15 cellular contexts compared by ENCODE assay signal in genomic region chr2:8177550-8177949, GRCh38.
"Had no signal": no experiment of that assay in that cellular context is flagged by ENCODE, and none has a peak within 500 bp of the region (broad histone marks: within the 10 kb centered on the region; RNA-seq: fewer than 3 reads in every experiment).

No MANE protein-coding gene starts in this region.

- DNase-seq: effector memory CD8-positive, alpha-beta T cell; gastrocnemius medialis; heart right ventricle; hypothalamus; kidney glomerular epithelial cell; mammary epithelial cell; naive thymus-derived CD4-positive, alpha-beta T cell; nephron progenitor cell; posterior cingulate gyrus; stimulated activated CD4-positive, alpha-beta T cell treated with anti-CD3 and anti-CD28 coated beads, Interleukin-12 subunit alpha, Interleukin-12 subunit beta, amount 100 ng/mL, for 4 hours; stimulated activated naive CD4-positive, alpha-beta T cell treated with Interleukin-2 at 50 U/mL for 16 hours had no signal

- H3K4me1 Mint-ChIP-seq: naive thymus-derived CD4-positive, alpha-beta T cell had no signal

- H3K4me3 Mint-ChIP-seq: effector memory CD8-positive, alpha-beta T cell; naive thymus-derived CD4-positive, alpha-beta T cell; nephron progenitor cell had no signal

- H3K27me3 ChIP-seq: esophagus muscularis mucosa, gastrocnemius medialis, heart right ventricle had no signal

- H3K27ac Mint-ChIP-seq: effector memory CD8-positive, alpha-beta T cell; naive thymus-derived CD4-positive, alpha-beta T cell; nephron progenitor cell had no signal

- H3K4me1 ChIP-seq: esophagus muscularis mucosa, gastrocnemius medialis had no signal

- H3K4me3 ChIP-seq: esophagus muscularis mucosa, gastrocnemius medialis, heart right ventricle had no signal

- ATAC-seq: gastrocnemius medialis, heart right ventricle, sciatic nerve had no signal

- FAIRE-seq: urothelium cell line had no signal

- H3K9me3 ChIP-seq: esophagus muscularis mucosa, gastrocnemius medialis had no signal

- H3K27me3 Mint-ChIP-seq: effector memory CD8-positive, alpha-beta T cell had no signal

- H3K27ac ChIP-seq: epithelial cell of prostate, esophagus muscularis mucosa, gastrocnemius medialis had no signal

- H3K9me3 Mint-ChIP-seq: effector memory CD8-positive, alpha-beta T cell had no signal

- H3K36me3 ChIP-seq: esophagus muscularis mucosa, gastrocnemius medialis, heart right ventricle had no signal
